Comparison of ENCODE assay signal across 1 cellular context in genomic region chr13:110490009-110490770, GRCh38.
TF ChIP-seq lines count a peak whose summit lies in the region.

No MANE protein-coding gene starts in this region.

TF ChIP-seq in HepG2, 621 proteins besides CTCF, POLR2A, EP300 and RAD21 (continued from another document):
- no peak for TF ChIP-seq ZSCAN5A (CRISPR knock-in tag; IDR thresholded peaks at IDR 0.05; ENCODE audit: borderline replicate concordance)
- TF ChIP-seq FOXJ3 (CRISPR knock-in tag; IDR thresholded peaks at IDR 0.05; ENCODE audit: borderline replicate concordance), result peak; percentile 28; the same call in 1 of the 2 replicates
- no peak for TF ChIP-seq ZNF124 (CRISPR knock-in tag; IDR thresholded peaks at IDR 0.05)
- no peak for TF ChIP-seq BRF2 (CRISPR knock-in tag; IDR thresholded peaks at IDR 0.05)
- no peak for TF ChIP-seq MED8 (CRISPR knock-in tag; IDR thresholded peaks at IDR 0.05; ENCODE audit: insufficient replicate concordance)
- no peak for TF ChIP-seq ZNF251 (CRISPR knock-in tag; IDR thresholded peaks at IDR 0.05)
- no peak for TF ChIP-seq ZIK1 (CRISPR knock-in tag; IDR thresholded peaks at IDR 0.05; ENCODE audit: borderline replicate concordance, low read depth)
- TF ChIP-seq ZNF350 (CRISPR knock-in tag; IDR thresholded peaks at IDR 0.05; ENCODE audit: borderline replicate concordance, low read depth), result no peak
- TF ChIP-seq MAZ (IDR thresholded peaks at IDR 0.05; ENCODE audit: borderline replicate concordance, low read depth, low read length), result peak; percentile 72; the same call in 1 of the 2 replicates
- TF ChIP-seq MAZ (CRISPR knock-in tag; IDR thresholded peaks at IDR 0.05; ENCODE audit: low read depth), result no peak
- TF ChIP-seq MXD4 (CRISPR knock-in tag; IDR thresholded peaks at IDR 0.05), result no peak
- no peak for TF ChIP-seq GLI4 (CRISPR knock-in tag; IDR thresholded peaks at IDR 0.05; ENCODE audit: borderline replicate concordance)
- TF ChIP-seq E2F1 (CRISPR knock-in tag; IDR thresholded peaks at IDR 0.05), result no peak
- TF ChIP-seq HES4 (CRISPR knock-in tag; IDR thresholded peaks at IDR 0.05; ENCODE audit: borderline replicate concordance), result no peak
- no peak for TF ChIP-seq ZNF83 (CRISPR knock-in tag; IDR thresholded peaks at IDR 0.05; ENCODE audit: borderline replicate concordance)
- no peak for TF ChIP-seq ZNF790 (CRISPR knock-in tag; IDR thresholded peaks at IDR 0.05; ENCODE audit: borderline replicate concordance)
- TF ChIP-seq PLRG1 (conservative IDR thresholded peaks at IDR 0.05), result no peak
- no peak for TF ChIP-seq ZBTB25 (CRISPR knock-in tag; IDR thresholded peaks at IDR 0.05)
- TF ChIP-seq IKZF4 (CRISPR knock-in tag; IDR thresholded peaks at IDR 0.05; ENCODE audit: borderline replicate concordance, low read depth, not compliant biosample characterization), result no peak
- no peak for TF ChIP-seq ZNF891 (CRISPR knock-in tag; IDR thresholded peaks at IDR 0.05)
- TF ChIP-seq AKAP8 (CRISPR knock-in tag; IDR thresholded peaks at IDR 0.05), result no peak
- peak; percentile 49 for TF ChIP-seq RARA (CRISPR knock-in tag; IDR thresholded peaks at IDR 0.05)
- TF ChIP-seq ZBTB4 (CRISPR knock-in tag; IDR thresholded peaks at IDR 0.05; ENCODE audit: borderline replicate concordance), result no peak
- no peak for TF ChIP-seq MXI1 (IDR thresholded peaks at IDR 0.05; ENCODE audit: borderline replicate concordance, low read depth, low read length)
- no peak for TF ChIP-seq ZNF772 (CRISPR knock-in tag; IDR thresholded peaks at IDR 0.05)
- TF ChIP-seq ZNF510 (CRISPR knock-in tag; IDR thresholded peaks at IDR 0.05; ENCODE audit: low read depth), result no peak
- TF ChIP-seq ATF6 (CRISPR knock-in tag; conservative IDR thresholded peaks at IDR 0.05), result no peak
- TF ChIP-seq TBX2 (CRISPR knock-in tag; IDR thresholded peaks at IDR 0.05; ENCODE audit: borderline replicate concordance), result peak; percentile 21; the same call in 1 of the 2 replicates
- TF ChIP-seq KAT8 (CRISPR knock-in tag; IDR thresholded peaks at IDR 0.05), result no peak
- TF ChIP-seq HNF4A (CRISPR knock-in tag; IDR thresholded peaks at IDR 0.05), result 0 out of 2 replicates have a peak, but pooled peaks have one; percentile 4
- TF ChIP-seq PAXIP1 (CRISPR knock-in tag; conservative IDR thresholded peaks at IDR 0.05), result peak; percentile 38; the same call in 1 of the 2 replicates
- TF ChIP-seq ZBED4 (CRISPR knock-in tag; IDR thresholded peaks at IDR 0.05; ENCODE audit: borderline replicate concordance), result peak; percentile 55; the same call in 1 of the 2 replicates
- no peak for TF ChIP-seq ZNF501 (CRISPR knock-in tag; IDR thresholded peaks at IDR 0.05)
- no peak for TF ChIP-seq HIVEP1 (CRISPR knock-in tag; IDR thresholded peaks at IDR 0.05)
- TF ChIP-seq RARG (CRISPR knock-in tag; IDR thresholded peaks at IDR 0.05; ENCODE audit: low read depth), result no peak
TF ChIP-seq in HepG2: peak in this region for 45.
